In the genomic region with DNA sequence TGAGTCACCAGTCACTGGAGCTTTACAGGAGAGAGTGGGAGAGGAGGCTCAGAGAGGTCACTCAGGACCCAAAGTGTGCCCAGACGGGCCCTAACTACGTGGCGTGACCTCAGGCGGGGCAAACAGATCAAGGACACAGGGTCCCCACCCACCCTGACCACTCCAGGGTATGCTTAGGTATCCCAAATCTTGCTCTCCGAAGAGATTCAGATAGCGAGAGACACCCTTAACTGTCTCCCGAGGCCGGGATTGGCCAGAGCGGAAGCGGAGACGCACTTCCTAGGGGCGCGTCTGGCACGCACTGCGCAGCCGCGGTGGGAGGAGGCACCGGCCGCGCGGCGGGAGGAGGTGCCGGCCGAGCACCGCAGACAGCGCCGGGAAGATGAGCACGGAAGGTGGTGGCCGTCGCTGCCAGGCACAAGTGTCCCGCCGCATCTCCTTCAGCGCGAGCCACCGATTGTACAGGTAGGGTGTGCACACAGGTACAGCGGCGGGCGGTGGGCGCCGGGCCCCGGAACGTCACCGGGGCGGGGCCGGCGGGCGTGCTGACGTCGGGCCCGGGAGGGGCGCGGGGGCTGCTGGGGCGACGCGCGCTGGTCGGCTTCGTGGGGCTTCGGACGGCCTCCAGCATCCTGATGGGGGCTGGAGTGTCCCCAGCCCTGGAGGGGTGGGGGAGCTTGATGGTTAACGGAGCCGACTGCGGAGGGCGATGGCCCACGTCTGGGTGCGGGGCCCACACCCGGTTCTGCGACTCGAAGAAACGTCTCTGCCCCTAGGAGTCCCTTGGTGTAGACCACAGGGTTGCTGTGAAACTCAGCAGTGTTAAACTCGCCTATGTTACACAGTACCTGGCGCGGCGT, we compare ENCODE assay signal across 8 cellular contexts. TPM values are rescaled to one million over a fixed set of nuclear protein-coding genes. Genes with fewer than 3 reads are reported as not detected.
DNase-seq lines count a peak whose midpoint lies in the region; ATAC-seq, FAIRE-seq and TF ChIP-seq lines count a peak whose summit lies in the region.

A gene (plus strand): TSS at position 367 of the 860 bp plus-strand sequence. CDS start 16 bp downstream, at position 383.

- H3K4me3 ChIP-seq in fibroblast of the aortic adventitia (ENCODE audit: low read depth, low read length) = peak within 1 kb of the TSS; percentile 93
- peak within 1 kb of the TSS; percentile 88 for H3K4me3 ChIP-seq in neural cell (ENCODE audit: low read length)

- TF ChIP-seq EP300 in neural cell (conservative IDR thresholded peaks at IDR 0.05; ENCODE audit: poor library complexity, severe bottlenecking) = peak; percentile 73

- no peaks in the 10 kb centered on the region for H3K9me3 ChIP-seq in neural cell (ENCODE audit: low read length)

- H3K4me2 ChIP-seq in neural cell (ENCODE audit: low read length) = peak within 1 kb of the TSS; percentile 74

- H2AFZ ChIP-seq in neural cell (ENCODE audit: low read depth, low read length) = peak within 1 kb of the TSS; percentile 89

- no peaks in the 10 kb centered on the region for H3K9me3 Mint-ChIP-seq in stimulated activated naive CD8-positive, alpha-beta T cell treated with anti-CD3 and anti-CD28 coated beads, Interleukin-15, amount 100 ng/mL, for 72 hours

- no peaks in the 10 kb centered on the region for H3K27me3 Mint-ChIP-seq in stimulated activated naive CD8-positive, alpha-beta T cell treated with anti-CD3 and anti-CD28 coated beads, Interleukin-15, amount 100 ng/mL, for 72 hours

- peak; percentile 75 for TF ChIP-seq POLR2A in H54 (IDR thresholded peaks at IDR 0.05; ENCODE audit: low read depth, low read length)

- H3K4me1 Mint-ChIP-seq in stimulated activated naive CD8-positive, alpha-beta T cell treated with anti-CD3 and anti-CD28 coated beads, Interleukin-15, amount 100 ng/mL, for 72 hours = peaks cover 19% of the 10 kb centered on the region

- ATAC-seq in stimulated activated naive CD8-positive, alpha-beta T cell treated with anti-CD3 and anti-CD28 coated beads, Interleukin-15, amount 100 ng/mL, for 72 hours = peak; percentile 96

- peak; percentile 50 for FAIRE-seq in H54 (lab: Jason Lieb, UNC)

- H3K27ac ChIP-seq in neural cell (ENCODE audit: low read length) = peak within 1 kb of the TSS; percentile 91

- H3K9ac ChIP-seq in neural cell (ENCODE audit: low read length) = peak within 1 kb of the TSS; percentile 89

- peak; percentile 23 for TF ChIP-seq RAD21 in neural cell (conservative IDR thresholded peaks at IDR 0.05)

- peaks cover 27% of the 10 kb centered on the region for H3K79me2 ChIP-seq in neural cell (replicated peaks; ENCODE audit: insufficient read depth, low read length)

- H3K27me3 ChIP-seq in neural cell (ENCODE audit: insufficient read depth, low read depth, low read length) = no peaks in the 10 kb centered on the region

- H3F3A ChIP-seq in neural cell (ENCODE audit: insufficient read depth, low read length, poor library complexity, severe bottlenecking) = no peaks in the 10 kb centered on the region

- DNase-seq in ELR (ENCODE audit: low read depth) (peak; percentile 91), H54 (ENCODE audit: insufficient read length, low spot score) (peak; percentile 83), LoVo (ENCODE audit: low spot score) (peak; percentile 90), SHP77 treated with DMSO at 0.1 percent for 48 hours (lab: John Stamatoyannopoulos, UW) (peak; percentile 54), fibroblast of the aortic adventitia (ENCODE audit: low read depth) (peak; percentile 88)
- peak; percentile 94 for DNase-seq in activated effector memory CD4-positive, alpha-beta T cell treated with anti-CD3 and anti-CD28 coated beads, Interleukin-2, amount 50 U/mL, for 16 hours
- DNase-seq in stimulated activated naive CD8-positive, alpha-beta T cell treated with anti-CD3 and anti-CD28 coated beads, Interleukin-15, amount 100 ng/mL, for 72 hours = peak; percentile 78 to 85

- H3K36me3 ChIP-seq in neural cell (ENCODE audit: insufficient read depth, low read length) = no peaks in the 10 kb centered on the region

- H4K20me1 ChIP-seq in neural cell (ENCODE audit: insufficient read depth) = no peaks in the 10 kb centered on the region

- peak within 1 kb of the TSS; percentile 94 to 96 for H3K27ac Mint-ChIP-seq in stimulated activated naive CD8-positive, alpha-beta T cell treated with anti-CD3 and anti-CD28 coated beads, Interleukin-15, amount 100 ng/mL, for 72 hours

- H3K9me2 ChIP-seq in neural cell (ENCODE audit: insufficient read depth, low read length) = no peaks in the 10 kb centered on the region

- H3K4me3 Mint-ChIP-seq in stimulated activated naive CD8-positive, alpha-beta T cell treated with anti-CD3 and anti-CD28 coated beads, Interleukin-15, amount 100 ng/mL, for 72 hours = peak within 1 kb of the TSS; percentile 79 to 90

- TF ChIP-seq CTCF in fibroblast of the aortic adventitia (IDR thresholded peaks at IDR 0.05; ENCODE audit: insufficient read depth, low read length) = no peak
- peak; percentile 6 for TF ChIP-seq CTCF in neural cell (IDR thresholded peaks at IDR 0.05; ENCODE audit: poor library complexity, severe bottlenecking)

TF ChIP-seq in neural cell, 6 proteins besides CTCF, POLR2A, EP300 and RAD21:
- TF ChIP-seq TAF1 (IDR thresholded peaks at IDR 0.05; ENCODE audit: low read depth) (no peak), EZH2 (IDR thresholded peaks at IDR 0.05; ENCODE audit: borderline replicate concordance, insufficient read depth, low read length, poor library complexity, severe bottlenecking) (no peak), POLR2AphosphoS5 (IDR thresholded peaks at IDR 0.05) (peak; percentile 98), MXI1 (conservative IDR thresholded peaks at IDR 0.05; ENCODE audit: poor library complexity, severe bottlenecking) (peak; percentile 74), SMC3 (conservative IDR thresholded peaks at IDR 0.05; ENCODE audit: poor library complexity) (peak; percentile 35)
- TF ChIP-seq, protein P1, sequence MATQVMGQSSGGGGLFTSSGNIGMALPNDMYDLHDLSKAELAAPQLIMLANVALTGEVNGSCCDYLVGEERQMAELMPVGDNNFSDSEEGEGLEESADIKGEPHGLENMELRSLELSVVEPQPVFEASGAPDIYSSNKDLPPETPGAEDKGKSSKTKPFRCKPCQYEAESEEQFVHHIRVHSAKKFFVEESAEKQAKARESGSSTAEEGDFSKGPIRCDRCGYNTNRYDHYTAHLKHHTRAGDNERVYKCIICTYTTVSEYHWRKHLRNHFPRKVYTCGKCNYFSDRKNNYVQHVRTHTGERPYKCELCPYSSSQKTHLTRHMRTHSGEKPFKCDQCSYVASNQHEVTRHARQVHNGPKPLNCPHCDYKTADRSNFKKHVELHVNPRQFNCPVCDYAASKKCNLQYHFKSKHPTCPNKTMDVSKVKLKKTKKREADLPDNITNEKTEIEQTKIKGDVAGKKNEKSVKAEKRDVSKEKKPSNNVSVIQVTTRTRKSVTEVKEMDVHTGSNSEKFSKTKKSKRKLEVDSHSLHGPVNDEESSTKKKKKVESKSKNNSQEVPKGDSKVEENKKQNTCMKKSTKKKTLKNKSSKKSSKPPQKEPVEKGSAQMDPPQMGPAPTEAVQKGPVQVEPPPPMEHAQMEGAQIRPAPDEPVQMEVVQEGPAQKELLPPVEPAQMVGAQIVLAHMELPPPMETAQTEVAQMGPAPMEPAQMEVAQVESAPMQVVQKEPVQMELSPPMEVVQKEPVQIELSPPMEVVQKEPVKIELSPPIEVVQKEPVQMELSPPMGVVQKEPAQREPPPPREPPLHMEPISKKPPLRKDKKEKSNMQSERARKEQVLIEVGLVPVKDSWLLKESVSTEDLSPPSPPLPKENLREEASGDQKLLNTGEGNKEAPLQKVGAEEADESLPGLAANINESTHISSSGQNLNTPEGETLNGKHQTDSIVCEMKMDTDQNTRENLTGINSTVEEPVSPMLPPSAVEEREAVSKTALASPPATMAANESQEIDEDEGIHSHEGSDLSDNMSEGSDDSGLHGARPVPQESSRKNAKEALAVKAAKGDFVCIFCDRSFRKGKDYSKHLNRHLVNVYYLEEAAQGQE (IDR thresholded peaks at IDR 0.05; ENCODE audit: borderline replicate concordance) = no peak

RNA-seq across cellular contexts. Expression of the gene that starts here (rescaled TPM):
- total RNA-seq in fibroblast of the aortic adventitia (ENCODE audit: low replicate concordance) = 19.7 and 52.2 TPM in 2 replicates
- polyA plus RNA-seq in neural cell = 134 and 160 TPM in 2 replicates
- 34.3 and 55.8 TPM in 2 replicates for polyA minus RNA-seq in neural cell

Comparison
In these comparisons a context has a peak if more than half of its experiments do, and no peak if none do; other contexts are left out.
1. Peak in every context shown above with its lines: DNase-seq, ATAC-seq, H3K4me3 ChIP-seq and H3K27ac ChIP-seq.